Comparison of ENCODE assay signal across 16 cellular contexts in the genomic region with DNA sequence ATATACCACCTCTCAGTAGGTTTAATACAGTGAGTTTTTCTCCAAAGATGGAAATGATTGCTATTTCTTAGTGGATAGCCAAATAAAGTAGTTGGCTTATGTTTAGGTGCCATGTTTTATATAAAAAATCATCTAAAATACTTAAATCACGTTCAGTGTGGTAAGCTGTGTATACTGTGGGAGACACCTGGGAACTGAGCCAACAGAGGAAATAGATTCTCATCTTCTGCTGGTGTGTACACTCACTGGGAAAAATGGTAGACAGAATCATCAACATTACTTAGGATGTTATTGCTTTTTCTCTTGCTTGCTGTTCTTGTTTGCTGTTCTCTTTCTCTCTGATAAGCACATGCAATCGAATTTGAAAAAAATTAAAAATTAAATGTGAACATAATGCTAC.
A peak's percentile ranks its signal among the peaks of the same experiment; 100 is the strongest.
DNase-seq lines count a peak whose midpoint lies in the region; ATAC-seq and TF ChIP-seq lines count a peak whose summit lies in the region.
"Had no signal": no experiment of that assay in that cellular context is flagged by ENCODE, and none has a peak within 500 bp of the region (broad histone marks: within the 10 kb centered on the region; RNA-seq: fewer than 3 reads in every experiment).

No MANE protein-coding gene starts in this region.

- no peaks in the 10 kb centered on the region for H3K23me2 ChIP-seq in H9 (ENCODE audit: insufficient read length, low read depth, low read length, poor library complexity, severe bottlenecking)

- no peak overlapping the region for H3K56ac ChIP-seq in H9 (ENCODE audit: insufficient read length, low read depth, low read length)

- H2AK5ac ChIP-seq in H9 (ENCODE audit: insufficient read length, low read length), result no peak overlapping the region

- intact Hi-C loops in vagina (cut with DNase I), result no loop called here

- H4K20me1 ChIP-seq in H9 (ENCODE audit: control insufficient read depth, insufficient read depth, insufficient read length), result no peaks in the 10 kb centered on the region

- H3K27ac ChIP-seq in H9 (ENCODE audit: insufficient read length, low read depth, low read length) (no peak overlapping the region), vagina (no peak overlapping the region)

- H3K27me3 ChIP-seq in H9 (ENCODE audit: insufficient read depth, low read length) (no peaks in the 10 kb centered on the region), vagina (no peaks in the 10 kb centered on the region)

- no peak overlapping the region for H3K4me3 Mint-ChIP-seq in HFFc6
- no peak overlapping the region for H3K4me3 Mint-ChIP-seq in H9
- H3K4me3 Mint-ChIP-seq: activated T-helper 17 cell treated with anti-CD3 and anti-CD28 coated beads, Interleukin-2, amount 50 U/mL, for 72 hours; endodermal cell; nephron; T-helper 1 cell treated with Interleukin-12 subunit alpha and Interleukin-12 subunit beta and Interleukin-4 antibody, amounts not matched to agents 30 μg/mL and 1 μg/mL, for 36 hours had no signal

- H3K27me3 Mint-ChIP-seq in HFFc6 (ENCODE audit: insufficient read depth) (no peaks in the 10 kb centered on the region), H9 (ENCODE audit: low read depth) (no peaks in the 10 kb centered on the region)
- H3K27me3 Mint-ChIP-seq: activated T-helper 17 cell treated with anti-CD3 and anti-CD28 coated beads, Interleukin-2, amount 50 U/mL, for 72 hours had no signal

- TF ChIP-seq CTCF in HFFc6 (IDR thresholded peaks at IDR 0.05) (no peak), H9 (conservative IDR thresholded peaks at IDR 0.05) (no peak), vagina (IDR thresholded peaks at IDR 0.05) (no peak)

- no peak overlapping the region for H3K23ac ChIP-seq in H9 (ENCODE audit: insufficient read length, low read depth, low read length)

- no peaks in the 10 kb centered on the region for H3K36me3 ChIP-seq in vagina

- H3K18ac ChIP-seq in H9 (ENCODE audit: insufficient read length, low read depth, low read length), result no peak overlapping the region

- H3K36me3 Mint-ChIP-seq in HFFc6 (ENCODE audit: low read depth), result no peaks in the 10 kb centered on the region
- H3K36me3 Mint-ChIP-seq in H9 (ENCODE audit: insufficient read depth in 1 of 3, low read depth in 3 of 3), result no peaks in the 10 kb centered on the region

- H2AFZ ChIP-seq in H9 (ENCODE audit: low read length), result no peak overlapping the region

- H3K27ac Mint-ChIP-seq in HFFc6, result no peak overlapping the region
- no peak overlapping the region for H3K27ac Mint-ChIP-seq in H9
- H3K27ac Mint-ChIP-seq: activated T-helper 17 cell treated with anti-CD3 and anti-CD28 coated beads, Interleukin-2, amount 50 U/mL, for 72 hours; endodermal cell; nephron; T-helper 1 cell treated with Interleukin-12 subunit alpha and Interleukin-12 subunit beta and Interleukin-4 antibody, amounts not matched to agents 30 μg/mL and 1 μg/mL, for 36 hours had no signal

- H2BK15ac ChIP-seq in H9 (ENCODE audit: low read depth, low read length), result no peak overlapping the region

- no peak overlapping the region for H3K4me2 ChIP-seq in H9 (ENCODE audit: insufficient read depth, insufficient read length, low read length)

- no peak overlapping the region for H3T11ph ChIP-seq in H9 (ENCODE audit: low read length)

- H3K4me1 Mint-ChIP-seq in HFFc6 (ENCODE audit: low read depth) (peaks cover 11% of the 10 kb centered on the region; the same call in 1 of the 2 replicates), H9 (peaks cover 7 to 15% of the 10 kb centered on the region in 2 experiments)
- H3K4me1 Mint-ChIP-seq: nephron had no signal

- no peak overlapping the region for H2BK12ac ChIP-seq in H9 (ENCODE audit: insufficient read length, low read depth, low read length)

- H3K9ac ChIP-seq in H9 (ENCODE audit: extremely low read depth, insufficient read length, low read length), result no peak overlapping the region

- H4K8ac ChIP-seq in H9 (replicated peaks; ENCODE audit: insufficient read length, low read depth, low read length), result no peak overlapping the region

- no peaks in the 10 kb centered on the region for H3K79me1 ChIP-seq in H9 (ENCODE audit: insufficient read depth, low read depth, low read length, poor library complexity, severe bottlenecking)

- H3K9me3 ChIP-seq in H9 (ENCODE audit: control insufficient read depth, low read depth, low read length) (no peaks in the 10 kb centered on the region), vagina (no peaks in the 10 kb centered on the region)

- no peak overlapping the region for H3K14ac ChIP-seq in H9 (ENCODE audit: insufficient read depth, low read length)

- no peak overlapping the region for H3K4ac ChIP-seq in H9 (ENCODE audit: low read depth, low read length)

- no CpG with 5 or more reads among the region's 2 CpGs for WGBS in H9 (ENCODE audit: extremely low coverage, insufficient read length, low lambda C conversion rate)

- H2BK120ac ChIP-seq in H9 (ENCODE audit: low read depth, low read length, poor library complexity, severe bottlenecking), result no peak overlapping the region

- no peak overlapping the region for H2BK5ac ChIP-seq in H9 (ENCODE audit: insufficient read length, low read length)

- H3K4me1 ChIP-seq in H9 (ENCODE audit: insufficient read depth, low read length) (no peaks in the 10 kb centered on the region), vagina (no peaks in the 10 kb centered on the region)

- H4K91ac ChIP-seq in H9 (ENCODE audit: insufficient read length, low read depth, low read length), result no peak overlapping the region

- H3K4me3 ChIP-seq in vagina, result no peak overlapping the region

- H4K5ac ChIP-seq in H9 (ENCODE audit: insufficient read length, low read depth, low read length), result no peak overlapping the region

- H3K79me2 ChIP-seq in H9 (ENCODE audit: insufficient read depth, low read length), result no peaks in the 10 kb centered on the region

- DNase-seq in COLO668 (lab: John Stamatoyannopoulos, UW; ENCODE audit: unreplicated experiment), result peak; percentile 1
- DNase-seq in HFFc6, result peak; percentile 18
- peak; percentile 45 for DNase-seq in NCI-H748 treated with DMSO at 0.1 percent for 48 hours (lab: John Stamatoyannopoulos, UW)
- peak; percentile 6 to 22 for DNase-seq in dermis microvascular lymphatic vessel endothelial cell (ENCODE audit: low read depth in 2 of 2)
- no peak for DNase-seq in H9
- DNase-seq in SKM-1 (lab: John Stamatoyannopoulos, UW; ENCODE audit: unreplicated experiment), result no peak
- DNase-seq in vagina (ENCODE audit: extremely low spot score in 2 of 2), result no peak
- DNase-seq: activated CD4-positive, alpha-beta T cell treated with anti-CD3 and anti-CD28 coated beads, Interleukin-2, amount 50 U/mL, for 1 hour; anterior cingulate cortex; endodermal cell; GF-D8 had no signal

- no peak for TF ChIP-seq POLR2A in vagina (IDR thresholded peaks at IDR 0.05)

- no peak overlapping the region for H2BK20ac ChIP-seq in H9 (ENCODE audit: low read depth, low read length, poor library complexity, severe bottlenecking)

- H3K9me3 Mint-ChIP-seq in HFFc6, result no peaks in the 10 kb centered on the region
- no peaks in the 10 kb centered on the region for H3K9me3 Mint-ChIP-seq in H9
- H3K9me3 Mint-ChIP-seq: activated T-helper 17 cell treated with anti-CD3 and anti-CD28 coated beads, Interleukin-2, amount 50 U/mL, for 72 hours; endodermal cell; nephron; T-helper 1 cell treated with Interleukin-12 subunit alpha and Interleukin-12 subunit beta and Interleukin-4 antibody, amounts not matched to agents 30 μg/mL and 1 μg/mL, for 36 hours had no signal

- ATAC-seq in HG02642 (IDR thresholded peaks at IDR 0.05; ENCODE audit: poor library complexity, unreplicated experiment), result no peak
- ATAC-seq: activated T-helper 17 cell treated with anti-CD3 and anti-CD28 coated beads, Interleukin-2, amount 50 U/mL, for 72 hours; HCT116 had no signal

Comparison
In these comparisons a context has a peak if more than half of its experiments do, and no peak if none do; other contexts are left out.
1. DNase-seq: peak in COLO668 (single experiment), HFFc6 (single experiment), NCI-H748 treated with DMSO at 0.1 percent for 48 hours (single experiment) and dermis microvascular lymphatic vessel endothelial cell (2 of 2); none in H9 (single experiment), SKM-1 (single experiment) and vagina (0 of 2).